ENCODE assay signal across 8 cellular contexts in genomic region chrX:134382821-134383220, GRCh38.
"Had no signal": no experiment of that assay in that cellular context is flagged by ENCODE, and none has a peak within 500 bp of the region (broad histone marks: within the 10 kb centered on the region; RNA-seq: fewer than 3 reads in every experiment).

No MANE protein-coding gene starts in this region.

- ATAC-seq: HepG2, K562 had no signal

- H3K27ac ChIP-seq: HL-60, KMS-11 had no signal

- DNase-seq: IMR-90, KBM-7, KG1 had no signal

- FAIRE-seq: HepG2, HTR-8/SVneo, K562 had no signal

- H3K4me3 ChIP-seq: K562 had no signal

- H3K9ac ChIP-seq: KMS-11 had no signal

- H3K4me2 ChIP-seq: KMS-11 had no signal
